In genomic region chrX:125678258-125678657, GRCh38 we compare ENCODE assay signal across 37 cellular contexts.
"Had no signal": no experiment of that assay in that cellular context is flagged by ENCODE, and none has a peak within 500 bp of the region (broad histone marks: within the 10 kb centered on the region; RNA-seq: fewer than 3 reads in every experiment).

No MANE protein-coding gene starts in this region.

- H3K27me3 ChIP-seq: adrenal gland, ascending aorta, body of pancreas, brain microvascular endothelial cell, cardiac muscle cell had no signal

- H3K4me1 ChIP-seq: adrenal gland, ascending aorta, body of pancreas, breast epithelium had no signal

- H3K27me3 Mint-ChIP-seq: activated naive CD4-positive, alpha-beta T cell treated with anti-CD3 and anti-CD28 coated beads, Interleukin-2, amount 10 ng/mL, durations not matched to agents 7 days and 5 days; activated naive CD4-positive, alpha-beta T cell treated with anti-CD3 and anti-CD28 coated beads, Interleukin-2, amount 50 U/mL, for 24 hours; activated naive CD8-positive, alpha-beta T cell; activated naive CD8-positive, alpha-beta T cell treated with anti-CD3 and anti-CD28 coated beads for 36 hours; activated naive CD8-positive, alpha-beta T cell treated with anti-CD3 and anti-CD28 coated beads, Interleukin-2, amount 10 ng/mL, durations not matched to agents 7 days and 5 days; activated naive CD8-positive, alpha-beta T cell treated with anti-CD3 and anti-CD28 coated beads, Interleukin-2, amount 50 U/mL, for 24 hours; activated T-cell treated with anti-CD3 and anti-CD28 coated beads, Interleukin-2, amount 50 U/mL, for 24 hours; activated T-helper 17 cell treated with anti-CD3 and anti-CD28 coated beads, Interleukin-2, amount 50 U/mL, for 72 hours; brain; central memory CD8-positive, alpha-beta T cell had no signal

- H3K27ac Mint-ChIP-seq: activated naive CD4-positive, alpha-beta T cell treated with anti-CD3 and anti-CD28 coated beads for 36 hours; activated naive CD4-positive, alpha-beta T cell treated with anti-CD3 and anti-CD28 coated beads, Interleukin-2, amount 10 ng/mL, durations not matched to agents 7 days and 5 days; activated naive CD4-positive, alpha-beta T cell treated with anti-CD3 and anti-CD28 coated beads, Interleukin-2, amount 50 U/mL, for 24 hours; activated naive CD4-positive, alpha-beta T cell treated with anti-CD3 and anti-CD28 coated beads, Interleukin-2, amount 50 U/mL, for 72 hours; activated naive CD8-positive, alpha-beta T cell; activated naive CD8-positive, alpha-beta T cell treated with anti-CD3 and anti-CD28 coated beads for 36 hours; activated naive CD8-positive, alpha-beta T cell treated with anti-CD3 and anti-CD28 coated beads, Interleukin-2, amount 10 ng/mL, durations not matched to agents 7 days and 5 days; activated naive CD8-positive, alpha-beta T cell treated with anti-CD3 and anti-CD28 coated beads, Interleukin-2, amount 50 U/mL, for 24 hours; activated T-cell treated with anti-CD3 and anti-CD28 coated beads, Interleukin-2, amount 50 U/mL, for 24 hours; activated T-cell treated with anti-CD3 and anti-CD28 coated beads, Interleukin-2, amount 50 U/mL, for 72 hours; activated T-helper 1 cell treated with anti-CD3 and anti-CD28 coated beads, Interleukin-12 subunit alpha, Interleukin-12 subunit beta, Interleukin-2, Interleukin-4 antibody, amounts not matched to agents 30 ng/mL and 10 ng/mL and 1 ng/mL, durations not matched to agents 14 hours and 24 hours and 36 hours; activated T-helper 17 cell treated with anti-CD3 and anti-CD28 coated beads, Interleukin-2, amount 50 U/mL, for 72 hours; activated T-helper 2 cell treated with anti-CD3 and anti-CD28 coated beads, Interferon-gamma antibody, Interleukin-2, Interleukin-4, amounts not matched to agents 10 μg/mL and 5 μg/mL and 100 μg/mL, durations not matched to agents 14 hours and 24 hours and 36 hours; brain had no signal

- H3K9me3 ChIP-seq: adrenal gland, ascending aorta, body of pancreas had no signal

- H3K4me3 Mint-ChIP-seq: activated naive CD4-positive, alpha-beta T cell treated with anti-CD3 and anti-CD28 coated beads for 36 hours; activated naive CD4-positive, alpha-beta T cell treated with anti-CD3 and anti-CD28 coated beads, Interleukin-2, amount 10 ng/mL, durations not matched to agents 7 days and 5 days; activated naive CD4-positive, alpha-beta T cell treated with anti-CD3 and anti-CD28 coated beads, Interleukin-2, amount 50 U/mL, for 24 hours; activated naive CD8-positive, alpha-beta T cell; activated naive CD8-positive, alpha-beta T cell treated with anti-CD3 and anti-CD28 coated beads for 36 hours; activated naive CD8-positive, alpha-beta T cell treated with anti-CD3 and anti-CD28 coated beads, Interleukin-2, amount 10 ng/mL, durations not matched to agents 7 days and 5 days; activated naive CD8-positive, alpha-beta T cell treated with anti-CD3 and anti-CD28 coated beads, Interleukin-2, amount 50 U/mL, for 24 hours; activated T-cell treated with anti-CD3 and anti-CD28 coated beads, Interleukin-2, amount 50 U/mL, for 24 hours; activated T-cell treated with anti-CD3 and anti-CD28 coated beads, Interleukin-2, amount 50 U/mL, for 4 hours; activated T-cell treated with anti-CD3 and anti-CD28 coated beads, Interleukin-2, amount 50 U/mL, for 72 hours; activated T-helper 1 cell treated with anti-CD3 and anti-CD28 coated beads, Interleukin-12 subunit alpha, Interleukin-12 subunit beta, Interleukin-2, Interleukin-4 antibody, amounts not matched to agents 30 ng/mL and 10 ng/mL and 1 ng/mL, durations not matched to agents 14 hours and 24 hours and 36 hours; activated T-helper 17 cell treated with anti-CD3 and anti-CD28 coated beads, Interleukin-2, amount 50 U/mL, for 72 hours; brain; central memory CD8-positive, alpha-beta T cell had no signal

- H3K36me3 ChIP-seq: adrenal gland, ascending aorta, brain microvascular endothelial cell, breast epithelium, cardiac muscle cell had no signal

- DNase-seq: activated effector memory CD4-positive, alpha-beta T cell treated with anti-CD3 and anti-CD28 coated beads, Interleukin-2, amount 50 U/mL, for 16 hours; activated effector memory CD4-positive, alpha-beta T cell treated with Interleukin-2 at 50 U/mL for 16 hours; activated gamma-delta T cell; activated gamma-delta T cell treated with Interleukin-2 at 50 U/mL for 16 hours; activated naive CD4-positive, alpha-beta T cell; activated naive CD4-positive, alpha-beta T cell treated with anti-CD3 and anti-CD28 coated beads for 36 hours; activated naive CD4-positive, alpha-beta T cell treated with anti-CD3 and anti-CD28 coated beads, Interleukin-2, amount 10 ng/mL, durations not matched to agents 7 days and 5 days; activated naive CD4-positive, alpha-beta T cell treated with anti-CD3 and anti-CD28 coated beads, Interleukin-2, amount 50 U/mL, for 16 hours; activated naive CD4-positive, alpha-beta T cell treated with Interleukin-2 at 50 U/mL for 16 hours; activated naive CD8-positive, alpha-beta T cell treated with anti-CD3 and anti-CD28 coated beads for 36 hours; activated naive CD8-positive, alpha-beta T cell treated with anti-CD3 and anti-CD28 coated beads, Interleukin-2, amount 10 ng/mL, durations not matched to agents 7 days and 5 days; activated naive CD8-positive, alpha-beta T cell treated with anti-CD3 and anti-CD28 coated beads, Interleukin-2, amount 50 U/mL, for 24 hours; activated T-cell treated with anti-CD3 and anti-CD28 coated beads, Interleukin-2, amount 50 U/mL, for 24 hours; activated T-cell treated with anti-CD3 and anti-CD28 coated beads, Interleukin-2, amount 50 U/mL, for 4 hours; activated T-cell treated with anti-CD3 and anti-CD28 coated beads, Interleukin-2, amount 50 U/mL, for 48 hours; activated T-cell treated with anti-CD3 and anti-CD28 coated beads, Interleukin-2, amount 50 U/mL, for 72 hours; adrenal gland; amniotic stem cell; amygdala; anterior cingulate cortex; aorta; body of pancreas; brain microvascular endothelial cell; caudate nucleus; central memory CD4-positive, alpha-beta T cell; cerebellar nuclear complex had no signal

- H3K4me1 Mint-ChIP-seq: activated naive CD4-positive, alpha-beta T cell treated with anti-CD3 and anti-CD28 coated beads, Interleukin-2, amount 10 ng/mL, durations not matched to agents 7 days and 5 days; activated naive CD4-positive, alpha-beta T cell treated with anti-CD3 and anti-CD28 coated beads, Interleukin-2, amount 50 U/mL, for 24 hours; activated naive CD8-positive, alpha-beta T cell treated with anti-CD3 and anti-CD28 coated beads for 36 hours; activated naive CD8-positive, alpha-beta T cell treated with anti-CD3 and anti-CD28 coated beads, Interleukin-2, amount 10 ng/mL, durations not matched to agents 7 days and 5 days; activated naive CD8-positive, alpha-beta T cell treated with anti-CD3 and anti-CD28 coated beads, Interleukin-2, amount 50 U/mL, for 24 hours; activated T-helper 17 cell treated with anti-CD3 and anti-CD28 coated beads, Interleukin-2, amount 50 U/mL, for 72 hours; brain; central memory CD8-positive, alpha-beta T cell had no signal

- H3K4me3 ChIP-seq: adrenal gland, ascending aorta, body of pancreas, breast epithelium, cardiac muscle cell had no signal

- H3K9me3 Mint-ChIP-seq: activated naive CD4-positive, alpha-beta T cell treated with anti-CD3 and anti-CD28 coated beads, Interleukin-2, amount 10 ng/mL, durations not matched to agents 7 days and 5 days; activated naive CD4-positive, alpha-beta T cell treated with anti-CD3 and anti-CD28 coated beads, Interleukin-2, amount 50 U/mL, for 24 hours; activated T-cell treated with anti-CD3 and anti-CD28 coated beads, Interleukin-2, amount 50 U/mL, for 24 hours; activated T-helper 1 cell treated with anti-CD3 and anti-CD28 coated beads, Interleukin-12 subunit alpha, Interleukin-12 subunit beta, Interleukin-2, Interleukin-4 antibody, amounts not matched to agents 30 ng/mL and 10 ng/mL and 1 ng/mL, durations not matched to agents 14 hours and 24 hours and 36 hours; activated T-helper 2 cell treated with anti-CD3 and anti-CD28 coated beads, Interferon-gamma antibody, Interleukin-2, Interleukin-4, amounts not matched to agents 10 μg/mL and 5 μg/mL and 100 μg/mL, durations not matched to agents 14 hours and 24 hours and 36 hours; central memory CD8-positive, alpha-beta T cell had no signal

- H3K27ac ChIP-seq: adrenal gland, ascending aorta, body of pancreas, brain microvascular endothelial cell, breast epithelium, cardiac muscle cell had no signal

- H3K36me3 Mint-ChIP-seq: activated naive CD4-positive, alpha-beta T cell treated with anti-CD3 and anti-CD28 coated beads, Interleukin-2, amount 10 ng/mL, durations not matched to agents 7 days and 5 days; activated naive CD4-positive, alpha-beta T cell treated with anti-CD3 and anti-CD28 coated beads, Interleukin-2, amount 50 U/mL, for 24 hours; activated naive CD4-positive, alpha-beta T cell treated with anti-CD3 and anti-CD28 coated beads, Interleukin-2, amount 50 U/mL, for 72 hours; activated naive CD8-positive, alpha-beta T cell; activated naive CD8-positive, alpha-beta T cell treated with anti-CD3 and anti-CD28 coated beads for 36 hours; activated naive CD8-positive, alpha-beta T cell treated with anti-CD3 and anti-CD28 coated beads, Interleukin-2, amount 10 ng/mL, durations not matched to agents 7 days and 5 days; brain had no signal
